In genomic region chr17:77055453-77055852, GRCh38 we compare ENCODE assay signal across 18 cellular contexts.
DNase-seq lines count a peak whose midpoint lies in the region; ATAC-seq, FAIRE-seq and TF ChIP-seq lines count a peak whose summit lies in the region.
"Had no signal": no experiment of that assay in that cellular context is flagged by ENCODE, and none has a peak within 500 bp of the region (broad histone marks: within the 10 kb centered on the region; RNA-seq: fewer than 3 reads in every experiment).

No MANE protein-coding gene starts in this region.

- H3K4me1 Mint-ChIP-seq in neural progenitor cell: peaks cover 11% of the 10 kb centered on the region
- H3K4me1 Mint-ChIP-seq in activated CD8-positive, alpha-beta T cell treated with anti-CD3 and anti-CD28 coated beads, Interleukin-2, amount 10 ng/mL, durations not matched to agents 7 days and 5 days (ENCODE audit: low read depth): no peaks in the 10 kb centered on the region
- H3K4me1 Mint-ChIP-seq: CD14-positive monocyte had no signal

- H3K36me3 Mint-ChIP-seq in neural progenitor cell: no peaks in the 10 kb centered on the region
- H3K36me3 Mint-ChIP-seq in activated CD8-positive, alpha-beta T cell treated with anti-CD3 and anti-CD28 coated beads, Interleukin-2, amount 10 ng/mL, durations not matched to agents 7 days and 5 days (ENCODE audit: low read depth): no peaks in the 10 kb centered on the region
- H3K36me3 Mint-ChIP-seq: CD14-positive monocyte; CD8-positive, alpha-beta memory T cell; T-cell had no signal

- TF ChIP-seq CTCF in A549 (IDR thresholded peaks at IDR 0.05) (no peak), K562 (IDR thresholded peaks at IDR 0.05 in 2 of 3, conservative IDR thresholded peaks at IDR 0.05 in 1 of 3; ENCODE audit: insufficient read depth in 2 of 3, low read depth in 1 of 3, low read length in 3 of 3) (no peak), neural progenitor cell (IDR thresholded peaks at IDR 0.05) (no peak), A673 (conservative IDR thresholded peaks at IDR 0.05; ENCODE audit: low read depth, low read length) (no peak)

- H3K79me2 ChIP-seq in K562 (ENCODE audit: control insufficient read depth, insufficient read depth, low read length): no peaks in the 10 kb centered on the region
- no peaks in the 10 kb centered on the region for H3K79me2 ChIP-seq in neural progenitor cell (ENCODE audit: low read depth)

- intact Hi-C loops in K562 (cut with micrococcal nuclease): no loop called here
- intact Hi-C loops in A673 (cut with micrococcal nuclease; ENCODE audit: unreplicated experiment): no loop called here

- no peak for DNase-seq in A549 (ENCODE audit: low read depth in 1 of 2, low spot score in 1 of 2)
- peak; percentile 14 for DNase-seq in G401 (ENCODE audit: low spot score)
- DNase-seq in K562 (ENCODE audit: extremely low read depth in 1 of 4, low spot score in 3 of 4): no peak
- DNase-seq in neural progenitor cell (ENCODE audit: low spot score): no peak
- no peak for DNase-seq in SW 1271 (lab: John Stamatoyannopoulos, UW)
- DNase-seq in activated CD8-positive, alpha-beta T cell treated with anti-CD3 and anti-CD28 coated beads, Interleukin-2, amount 10 ng/mL, durations not matched to agents 7 days and 5 days: no peak
- no peak for DNase-seq in DMS114 treated with DMSO at 0.1 percent for 48 hours (lab: John Stamatoyannopoulos, UW; ENCODE audit: unreplicated experiment)
- DNase-seq in A673 (ENCODE audit: low spot score): no peak
- DNase-seq: DMS 273 treated with DMSO at 0.1 percent for 48 hours, HFFc6 had no signal

- H3K27me3 ChIP-seq in K562 (ENCODE audit: control insufficient read depth in 2 of 2, insufficient read depth in 2 of 2, low read length in 2 of 2) (peaks cover 44 to 75% of the 10 kb centered on the region in 2 experiments), neural progenitor cell (no peaks in the 10 kb centered on the region), A673 (replicated peaks; ENCODE audit: insufficient read depth, low read depth, low read length, poor library complexity) (no peaks in the 10 kb centered on the region)
- H3K27me3 ChIP-seq: MG63, SJSA1 had no signal

- H3K9ac ChIP-seq in K562 (ENCODE audit: insufficient read depth in 1 of 2, low read depth in 2 of 2, low read length in 2 of 2): no peak overlapping the region; a peak in 1 of 4 replicates
- no peak overlapping the region for H3K9ac ChIP-seq in neural progenitor cell
- H3K9ac ChIP-seq: GM23248 had no signal

- H2AFZ ChIP-seq in K562 (ENCODE audit: low read depth, low read length) (no peak overlapping the region), neural progenitor cell (replicated peaks) (no peak overlapping the region)
- H2AFZ ChIP-seq: GM23248 had no signal

- no peaks in the 10 kb centered on the region for H3F3A ChIP-seq in neural progenitor cell (ENCODE audit: low read depth)

- H3K4me3 Mint-ChIP-seq in neural progenitor cell: peak overlapping the region; percentile 22
- no peak overlapping the region for H3K4me3 Mint-ChIP-seq in activated CD8-positive, alpha-beta T cell treated with anti-CD3 and anti-CD28 coated beads, Interleukin-2, amount 10 ng/mL, durations not matched to agents 7 days and 5 days
- H3K4me3 Mint-ChIP-seq: CD14-positive monocyte; CD8-positive, alpha-beta memory T cell; H9; HFFc6; T-cell had no signal

- H3K9me1 ChIP-seq in K562 (ENCODE audit: control insufficient read depth, insufficient read depth, low read length): no peaks in the 10 kb centered on the region

- FAIRE-seq in A549 (lab: Jason Lieb, UNC) (no peak), K562 (lab: Jason Lieb, UNC) (no peak)

- no peaks in the 10 kb centered on the region for H3K9me3 Mint-ChIP-seq in neural progenitor cell
- no peaks in the 10 kb centered on the region for H3K9me3 Mint-ChIP-seq in activated CD8-positive, alpha-beta T cell treated with anti-CD3 and anti-CD28 coated beads, Interleukin-2, amount 10 ng/mL, durations not matched to agents 7 days and 5 days (ENCODE audit: insufficient read depth)
- H3K9me3 Mint-ChIP-seq: CD8-positive, alpha-beta memory T cell; HFFc6; T-cell had no signal

- H4K20me1 ChIP-seq in K562 (replicated peaks; ENCODE audit: control insufficient read depth, insufficient read depth, low read length) (peaks cover 12% of the 10 kb centered on the region; the same call in 1 of the 2 replicates), neural progenitor cell (ENCODE audit: low read depth) (no peaks in the 10 kb centered on the region)

- H3K9me3 ChIP-seq in A549 (no peaks in the 10 kb centered on the region), K562 (replicated peaks; ENCODE audit: control insufficient read depth, insufficient read depth, low read depth, low read length) (no peaks in the 10 kb centered on the region), neural progenitor cell (ENCODE audit: low read depth) (no peaks in the 10 kb centered on the region), A673 (ENCODE audit: low read depth, low read length, poor library complexity, severe bottlenecking) (no peaks in the 10 kb centered on the region)
- H3K9me3 ChIP-seq: MG63, SJSA1 had no signal

- CTCF ChIA-PET in A549 (lab: Yijun Ruan, JAX): interaction anchor here (0.7 to 30.0 kb wide), 71 partner anchors 10 to 300 kb away, joined by 3 to 776 read pairs (median 11); partner anchors contain the start of gene MGAT5B
- CTCF ChIA-PET in K562 (lab: Yijun Ruan, JAX; ENCODE audit: low intra/inter-chr PET ratio): interaction anchor here (0.6 to 1.5 kb wide), 2 partner anchors 187 to 264 kb away, joined by 4 to 8 read pairs; partner anchors contain the start of gene MGAT5B
- CTCF ChIA-PET in activated CD8-positive, alpha-beta T cell treated with anti-CD3 and anti-CD28 coated beads, Interleukin-2, amount 10 ng/mL, durations not matched to agents 7 days and 5 days (lab: Charles Lee): interaction anchor here (0.7 to 7.1 kb wide), 19 partner anchors 10 to 386 kb away, joined by 3 to 87 read pairs (median 7); partner anchors contain the start of gene MGAT5B
- CTCF ChIA-PET in A673 (lab: Charles Lee): interaction anchor here (0.9 kb wide), 1 partner anchor 32 kb away, joined by 3 read pairs; no protein-coding TSS in a partner anchor

- H3K27ac Mint-ChIP-seq in neural progenitor cell: no peak overlapping the region
- H3K27ac Mint-ChIP-seq in activated CD8-positive, alpha-beta T cell treated with anti-CD3 and anti-CD28 coated beads, Interleukin-2, amount 10 ng/mL, durations not matched to agents 7 days and 5 days: no peak overlapping the region
- H3K27ac Mint-ChIP-seq: CD14-positive monocyte, HFFc6, T-cell had no signal

- H3K27me3 Mint-ChIP-seq in neural progenitor cell (ENCODE audit: insufficient read depth, low read depth): peaks cover 17% of the 10 kb centered on the region
- H3K27me3 Mint-ChIP-seq in activated CD8-positive, alpha-beta T cell treated with anti-CD3 and anti-CD28 coated beads, Interleukin-2, amount 10 ng/mL, durations not matched to agents 7 days and 5 days (ENCODE audit: low read depth): peaks cover 9% of the 10 kb centered on the region

- 83% methylated on average over 7 of the region's 7 CpGs for WGBS in A549 (ENCODE audit: missing lambda C conversion rate)
- 3% methylated on average over 7 of the region's 7 CpGs for WGBS in K562 (ENCODE audit: insufficient coverage, low coverage, missing lambda C conversion rate)

- no peak for TF ChIP-seq RAD21 in A549 (conservative IDR thresholded peaks at IDR 0.05 in 1 of 2, IDR thresholded peaks at IDR 0.05 in 1 of 2)
- no peak for TF ChIP-seq RAD21 in K562 (CRISPR knock-in tag; conservative IDR thresholded peaks at IDR 0.05 in 1 of 2, IDR thresholded peaks at IDR 0.05 in 1 of 2)

- H3K4me2 ChIP-seq in A549: no peak overlapping the region; the same call in 2 of the 3 replicates
- H3K4me2 ChIP-seq in K562 (ENCODE audit: insufficient read depth, low read length): no peak overlapping the region
- no peak overlapping the region for H3K4me2 ChIP-seq in neural progenitor cell

- POLR2A ChIA-PET in A549 (lab: Yijun Ruan, JAX): no interaction called here
- POLR2A ChIA-PET in K562 (lab: Yijun Ruan, JAX): interaction anchor here (1.2 kb wide), 1 partner anchor 195 kb away, joined by 4 read pairs; no protein-coding TSS in a partner anchor
- POLR2A ChIA-PET in activated CD8-positive, alpha-beta T cell treated with anti-CD3 and anti-CD28 coated beads, Interleukin-2, amount 10 ng/mL, durations not matched to agents 7 days and 5 days (lab: Charles Lee): no interaction called here
- POLR2A ChIA-PET in A673 (lab: Charles Lee; ENCODE audit: low non-redundant PET): no interaction called here

- ATAC-seq in A549 (no peak), K562 (no peak)
- no peak for ATAC-seq in activated CD8-positive, alpha-beta T cell treated with anti-CD3 and anti-CD28 coated beads, Interleukin-2, amount 10 ng/mL, durations not matched to agents 7 days and 5 days

- TF ChIP-seq POLR2A in A549 (IDR thresholded peaks at IDR 0.05; ENCODE audit: low read length) (no peak), K562 (conservative IDR thresholded peaks at IDR 0.05) (no peak)

- H3K4me1 ChIP-seq in A549 (peaks cover 14% of the 10 kb centered on the region), K562 (replicated peaks in 1 of 2; ENCODE audit: control insufficient read depth in 2 of 2, insufficient read depth in 2 of 2, low read length in 2 of 2) (peaks cover 0 to 17% of the 10 kb centered on the region in 2 experiments; a peak in 2 of 5 replicates), neural progenitor cell (no peaks in the 10 kb centered on the region), A673 (ENCODE audit: insufficient read depth, low read length, poor library complexity, severe bottlenecking) (no peaks in the 10 kb centered on the region)

- BruUV-seq in K562 (replicated peaks; lab: Mats Ljungman, UMichigan) (no TSS peak), A673 (replicated peaks; lab: Mats Ljungman, UMichigan) (no TSS peak)

- no peak for TF ChIP-seq EP300 in A549 (IDR thresholded peaks at IDR 0.05)
- TF ChIP-seq EP300 in K562 (IDR thresholded peaks at IDR 0.05; ENCODE audit: low read length): no peak

- no peaks in the 10 kb centered on the region for H3K36me3 ChIP-seq in K562 (ENCODE audit: control insufficient read depth, insufficient read depth, low read length)
- H3K36me3 ChIP-seq in neural progenitor cell: no peaks in the 10 kb centered on the region
- H3K36me3 ChIP-seq in A673 (ENCODE audit: insufficient read depth, low read length, poor library complexity, severe bottlenecking): no peaks in the 10 kb centered on the region
- H3K36me3 ChIP-seq: MG63, SJSA1 had no signal

- in situ Hi-C loops in G401 (cut with HindIII; ENCODE audit: low sequenced_read_pairs) (no loop called here), K562 (cut with MboI) (no loop called here)

- H3K27ac ChIP-seq in A549: peak overlapping the region; percentile 70 to 86; a peak in 5 of 6 replicates
- H3K27ac ChIP-seq in K562 (ENCODE audit: extremely low read depth, low read depth, low read length): no peak overlapping the region
- no peak overlapping the region for H3K27ac ChIP-seq in neural progenitor cell
- no peak overlapping the region for H3K27ac ChIP-seq in A673 (ENCODE audit: low read depth, low read length, poor library complexity, severe bottlenecking)
- H3K27ac ChIP-seq: GM23248, HL-60, SJSA1 had no signal

- H3K4me3 ChIP-seq in A549: no peak overlapping the region
- H3K4me3 ChIP-seq in K562: no peak overlapping the region
- no peak overlapping the region for H3K4me3 ChIP-seq in neural progenitor cell
- H3K4me3 ChIP-seq in A673 (ENCODE audit: low read depth, low read length, poor library complexity, severe bottlenecking): no peak overlapping the region
- H3K4me3 ChIP-seq: GM23248, MG63, SJSA1 had no signal

Comparison
In these comparisons a context has a peak if more than half of its experiments do, and no peak if none do; other contexts are left out.
1. H3K27ac ChIP-seq: peak in A549 (2 of 2); none in K562 (single experiment), neural progenitor cell (single experiment) and A673 (single experiment).
2. Of the 35 proteins assayed by ChIP-seq in both K562 and A549: peak only in K562: MAX; only in A549: none; in both: none; in neither: 33; mixed calls (peak in some experiments, not most) for 1.